ENCODE assay signal across 1 cellular context in genomic region chr2:38093503-38093902, GRCh38.
TF ChIP-seq lines count a peak whose summit lies in the region.

No MANE protein-coding gene starts in this region.

TF ChIP-seq in HCT116, 20 proteins besides CTCF, POLR2A, EP300 and RAD21 (continued from another document):
- TF ChIP-seq ATF3 (IDR thresholded peaks at IDR 0.05) (no peak), EGR1 (IDR thresholded peaks at IDR 0.05; ENCODE audit: low read depth) (no peak), TCF7L2 (IDR thresholded peaks at IDR 0.05; ENCODE audit: borderline replicate concordance, extremely low read depth, insufficient read depth, insufficient read length) (no peak)
